ENCODE assay signal across 8 cellular contexts in genomic region chr14:72904840-72905561, GRCh38. TPM values are rescaled to one million over a fixed set of nuclear protein-coding genes. Genes with fewer than 3 reads are reported as not detected.
DNase-seq lines count a peak whose midpoint lies in the region; ATAC-seq and TF ChIP-seq lines count a peak whose summit lies in the region.

No MANE protein-coding gene starts in this region.

- no peak overlapping the region for H3K4me3 Mint-ChIP-seq in memory B cell

- H3K4me3 ChIP-seq in dorsolateral prefrontal cortex: no peak overlapping the region

- no peaks in the 10 kb centered on the region for H3K36me3 Mint-ChIP-seq in memory B cell

- no peaks in the 10 kb centered on the region for H3K27me3 Mint-ChIP-seq in memory B cell

- ATAC-seq in memory B cell (ENCODE audit: low read depth) (peak; percentile 86), HG03354 (IDR thresholded peaks at IDR 0.05; ENCODE audit: poor library complexity, severe bottlenecking, unreplicated experiment) (no peak)

- DNase-seq in AG20443 (ENCODE audit: low spot score) (peak; percentile 61), H4 (ENCODE audit: low spot score) (peak; percentile 64), NCI-H748 (lab: John Stamatoyannopoulos, UW; ENCODE audit: unreplicated experiment) (peak; percentile 58), dorsolateral prefrontal cortex (peak in 9 of 10 donors; percentile 39 to 75 (median 68)), memory B cell (ENCODE audit: low spot score in 2 of 2) (peak; percentile 59 to 77)
- DNase-seq in activated CD4-positive, alpha-beta T cell treated with anti-CD3 and anti-CD28 coated beads, Interleukin-2, amount 50 U/mL, for 4 hours: peak; percentile 51 to 52
- peak; percentile 44 for DNase-seq in stimulated activated naive CD4-positive, alpha-beta T cell treated with Interleukin-2 at 50 U/mL for 16 hours (lab: John Stamatoyannopoulos, UW)

- H3K27ac ChIP-seq in dorsolateral prefrontal cortex: no peak overlapping the region

- peaks cover 9% of the 10 kb centered on the region for H3K4me1 Mint-ChIP-seq in memory B cell

- H3K27ac Mint-ChIP-seq in memory B cell: peak overlapping the region; percentile 25

- peak; percentile 88 to 99 (median 96) for TF ChIP-seq CTCF in dorsolateral prefrontal cortex (IDR thresholded peaks at IDR 0.05 in 54 of 56, conservative IDR thresholded peaks at IDR 0.05 in 2 of 56; ENCODE audit: low read depth in 1 of 56, partially characterized antibody in 56 of 56)

- H3K27me3 ChIP-seq in dorsolateral prefrontal cortex: no peaks in the 10 kb centered on the region

- H3K9me3 Mint-ChIP-seq in memory B cell: no peaks in the 10 kb centered on the region

- intact Hi-C loops in dorsolateral prefrontal cortex (cut with DNase I): loop anchor here (1.0 to 5.0 kb wide), 2 partner anchors 42 to 388 kb away; no protein-coding TSS in a partner anchor

RNA-seq across cellular contexts. Expression of gene DPF3, which starts 11.1 kb away (rescaled TPM):
- 0.06 and 3.2 TPM in 2 replicates for total RNA-seq in H4 (2014; rRNA removed; shearing (Covaris generic))
- 10 to 100 TPM; 11.7 to 36.8 (median 19.0) TPM for total RNA-seq in dorsolateral prefrontal cortex

RNA-seq across cellular contexts. Expression of gene DCAF4, which starts 21.3 kb away (rescaled TPM):
- 14.0 and 19.4 TPM in 2 replicates for total RNA-seq in H4 (2014; rRNA removed; shearing (Covaris generic))
- total RNA-seq in dorsolateral prefrontal cortex: 10 to 100 TPM in 119 of 120 experiments, 1 to 10 TPM in 1; 7.9 to 32.3 (median 20.1) TPM
